In genomic region chr12:2074792-2075191, GRCh38 we compare ENCODE assay signal across 28 cellular contexts. TPM values are rescaled to one million over a fixed set of nuclear protein-coding genes. Genes with fewer than 3 reads are reported as not detected.
A peak's percentile ranks its signal among the peaks of the same experiment; 100 is the strongest.
DNase-seq lines count a peak whose midpoint lies in the region; ATAC-seq and TF ChIP-seq lines count a peak whose summit lies in the region.
"Had no signal": no experiment of that assay in that cellular context is flagged by ENCODE, and none has a peak within 500 bp of the region (broad histone marks: within the 10 kb centered on the region; RNA-seq: fewer than 3 reads in every experiment).

No MANE protein-coding gene starts in this region.

- H3K36me3 ChIP-seq in heart right ventricle = peaks cover 0 to 5% (median 0%) of the 10 kb centered on the region in 9 donors
- H3K36me3 ChIP-seq in esophagus squamous epithelium = no peaks in the 10 kb centered on the region
- no peaks in the 10 kb centered on the region for H3K36me3 ChIP-seq in rectal smooth muscle tissue (ENCODE audit: control insufficient read depth, insufficient read depth, low read length)
- H3K36me3 ChIP-seq in vagina = no peaks in the 10 kb centered on the region
- H3K36me3 ChIP-seq: BE2C, colonic mucosa, tibial nerve had no signal

- H3K27me3 ChIP-seq in heart right ventricle = no peaks in the 10 kb centered on the region
- H3K27me3 ChIP-seq in esophagus squamous epithelium = no peaks in the 10 kb centered on the region
- H3K27me3 ChIP-seq in rectal smooth muscle tissue (ENCODE audit: control insufficient read depth, insufficient read depth, low read length) = no peaks in the 10 kb centered on the region
- H3K27me3 ChIP-seq in vagina = no peaks in the 10 kb centered on the region
- H3K27me3 ChIP-seq: BE2C, colonic mucosa, tibial nerve had no signal

- 76 to 81% methylated on average over 4 of the region's 4 CpGs for WGBS in heart right ventricle, 2 donors
- 66 to 76% methylated on average over 3 to 4 of the region's 4 CpGs for WGBS in esophagus squamous epithelium, 2 donors

- H3K4me1 ChIP-seq in heart right ventricle = peaks cover 10 to 64% (median 38%) of the 10 kb centered on the region in 9 donors
- peaks cover 0 to 28% (median 0%) of the 10 kb centered on the region in 3 donors for H3K4me1 ChIP-seq in esophagus squamous epithelium
- H3K4me1 ChIP-seq in rectal smooth muscle tissue (ENCODE audit: control insufficient read depth, insufficient read depth, low read length) = peaks cover 37% of the 10 kb centered on the region
- peaks cover 27% of the 10 kb centered on the region for H3K4me1 ChIP-seq in vagina
- H3K4me1 ChIP-seq: A549, BE2C, colonic mucosa, tibial nerve had no signal

- TF ChIP-seq CTCF in heart right ventricle (IDR thresholded peaks at IDR 0.05) (no peak), esophagus squamous epithelium (IDR thresholded peaks at IDR 0.05) (no peak), vagina (IDR thresholded peaks at IDR 0.05) (no peak)

- no peak overlapping the region for H3K9ac ChIP-seq in rectal smooth muscle tissue (ENCODE audit: low read length)

- H3K9me3 ChIP-seq in heart right ventricle = peaks cover 0 to 17% (median 9%) of the 10 kb centered on the region in 11 donors
- peaks cover 0 to 15% (median 1%) of the 10 kb centered on the region in 3 donors for H3K9me3 ChIP-seq in esophagus squamous epithelium
- peaks cover 8% of the 10 kb centered on the region for H3K9me3 ChIP-seq in vagina
- H3K9me3 ChIP-seq: colonic mucosa had no signal

- H3K27ac ChIP-seq in heart right ventricle = peak overlapping the region; percentile 69 to 95 (median 88)
- H3K27ac ChIP-seq in esophagus squamous epithelium = peak overlapping the region; percentile 13 to 76 (median 72)
- H3K27ac ChIP-seq in rectal smooth muscle tissue (ENCODE audit: low read depth, low read length) = peak overlapping the region; percentile 83
- H3K27ac ChIP-seq in vagina = peak overlapping the region; percentile 78
- H3K27ac ChIP-seq: A549, colonic mucosa, PC-9, tibial nerve had no signal

- H3K4me3 ChIP-seq in heart right ventricle (no peak overlapping the region), esophagus squamous epithelium (no peak overlapping the region), rectal smooth muscle tissue (ENCODE audit: low read length) (no peak overlapping the region), vagina (no peak overlapping the region)
- H3K4me3 ChIP-seq: A549, colonic mucosa, PC-9, tibial nerve had no signal

- DNase-seq in heart right ventricle (no peak), cardiac septum (ENCODE audit: low spot score) (no peak), esophagus squamous epithelium (lab: John Stamatoyannopoulos, UW) (no peak), vagina (ENCODE audit: extremely low spot score in 2 of 2) (no peak), mucosa of gallbladder (ENCODE audit: low spot score) (no peak), HuH-7 (ENCODE audit: low spot score) (no peak), activated T-cell treated with anti-CD3 and anti-CD28 coated beads for 4 hours (no peak)
- DNase-seq: activated CD4-positive, alpha-beta T cell treated with anti-CD3 and anti-CD28 coated beads, Interleukin-2, amount 50 U/mL, for 48 hours; activated effector memory CD4-positive, alpha-beta T cell treated with anti-CD3 and anti-CD28 coated beads, Interleukin-2, amount 50 U/mL, for 16 hours; BE2C; colonic mucosa; DMS53; GOT3; Karpas-422; kidney glomerular epithelial cell; naive thymus-derived CD4-positive, alpha-beta T cell; NCI-H2171; NCI-H524; NK-92 treated with Interleukin-12 subunit alpha and Interleukin-12 subunit beta, amount 100 ng/mL, for 24 hours; occipital lobe; PC-9; SHP77 treated with DMSO at 0.1 percent for 48 hours; stimulated activated naive CD8-positive, alpha-beta T cell treated with anti-CD3 and anti-CD28 coated beads, Interleukin-15, Interleukin-2, amounts not matched to agents 100 U/mL and 50 U/mL, for 24 hours; SW 1271; T1000 had no signal

- TF ChIP-seq POLR2A in esophagus squamous epithelium (IDR thresholded peaks at IDR 0.05) (no peak), vagina (IDR thresholded peaks at IDR 0.05) (no peak)

- ATAC-seq in heart right ventricle = no peak
- ATAC-seq: A549; naive thymus-derived CD4-positive, alpha-beta T cell; stimulated activated naive CD8-positive, alpha-beta T cell treated with anti-CD3 and anti-CD28 coated beads, Interleukin-15, Interleukin-2, amounts not matched to agents 100 U/mL and 50 U/mL, for 24 hours had no signal

- intact Hi-C loops in heart right ventricle (cut with DNase I) = loop anchor here in 3 of 10 donors (5.0 to 10.0 kb wide), 3 partner anchors 38 to 263 kb away; no protein-coding TSS in a partner anchor
- intact Hi-C loops in cardiac septum (cut with DNase I) = loop anchor here (5.0 kb wide), 2 partner anchors 38 to 78 kb away; no protein-coding TSS in a partner anchor
- intact Hi-C loops in esophagus squamous epithelium (cut with DNase I) = no loop called here
- intact Hi-C loops in vagina (cut with DNase I) = no loop called here

RNA-seq across cellular contexts. Expression of gene CACNA1C, which starts 22.0 kb away (rescaled TPM):
- total RNA-seq in heart right ventricle (100 to 1,000 TPM; 146 to 222 (median 187) TPM), cardiac septum (182 TPM), esophagus squamous epithelium (10 to 100 TPM in 1 of 4 donors, 1 to 10 TPM in 3; 1.5 to 13.5 (median 2.1) TPM), vagina (9.8 TPM), mucosa of gallbladder (19.3 TPM)
- 10 to 100 TPM; 19.1 to 68.9 TPM for polyA plus RNA-seq in heart right ventricle
- total RNA-seq: PC-9 had no signal
- polyA plus RNA-seq: A549 had no signal
